ENCODE assay signal across 6 cellular contexts in genomic region chr20:59011874-59012157, GRCh38. TPM values are rescaled to one million over a fixed set of nuclear protein-coding genes. Genes with fewer than 3 reads are reported as not detected.
"Had no signal": no experiment of that assay in that cellular context is flagged by ENCODE, and none has a peak within 500 bp of the region (broad histone marks: within the 10 kb centered on the region; RNA-seq: fewer than 3 reads in every experiment).

No MANE protein-coding gene starts in this region.

RNA-seq across cellular contexts. Expression of gene TUBB1, which starts 7.4 kb away (rescaled TPM):
- total RNA-seq: dermis blood vessel endothelial cell, epithelial cell of proximal tubule, kidney, left colon had no signal
- polyA plus RNA-seq: aorta, SK-N-SH had no signal
